Comparison of ENCODE assay signal across 8 cellular contexts in the genomic region with DNA sequence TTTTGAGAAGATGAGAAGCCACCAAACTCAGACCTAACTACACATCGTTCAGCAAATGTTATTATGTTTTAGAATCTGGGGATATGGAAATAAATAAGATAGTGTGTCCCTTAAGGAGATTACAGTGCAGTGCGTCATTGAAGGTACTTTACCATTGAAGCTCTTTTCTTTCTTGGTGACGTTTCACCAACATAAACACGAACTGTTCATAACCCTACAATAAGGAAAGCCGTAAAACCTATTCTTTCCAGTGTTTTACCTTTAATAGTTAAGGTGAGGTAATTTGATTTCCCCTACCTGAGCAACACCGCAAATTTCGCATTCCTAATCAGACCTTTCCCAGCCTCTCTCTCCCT. TPM values are rescaled to one million over a fixed set of nuclear protein-coding genes. Genes with fewer than 3 reads are reported as not detected.
DNase-seq lines count a peak whose midpoint lies in the region; ATAC-seq, FAIRE-seq and TF ChIP-seq lines count a peak whose summit lies in the region.

No MANE protein-coding gene starts in this region.

- no peak for TF ChIP-seq POLR2A in transverse colon (IDR thresholded peaks at IDR 0.05)
- no peak for TF ChIP-seq POLR2A in H54 (IDR thresholded peaks at IDR 0.05; ENCODE audit: low read depth, low read length)

- H3K9ac ChIP-seq in GM23248 = peak overlapping the region; percentile 96

- peak overlapping the region; percentile 90 for H3K27ac ChIP-seq in GM23248
- peak overlapping the region; percentile 89 to 94 (median 92) for H3K27ac ChIP-seq in transverse colon

- ATAC-seq in left colon (peak; percentile 69), GM18873 (IDR thresholded peaks at IDR 0.05; ENCODE audit: low FRiP score, unreplicated experiment) (no peak)

- peak overlapping the region; percentile 99 for H3K27ac Mint-ChIP-seq in activated T-helper 1 cell treated with anti-CD3 and anti-CD28 coated beads, Interleukin-12 subunit alpha, Interleukin-12 subunit beta, Interleukin-2, Interleukin-4 antibody, amounts not matched to agents 30 ng/mL and 10 ng/mL and 1 ng/mL, durations not matched to agents 14 hours and 24 hours and 36 hours

- H3K9me3 Mint-ChIP-seq in activated T-helper 1 cell treated with anti-CD3 and anti-CD28 coated beads, Interleukin-12 subunit alpha, Interleukin-12 subunit beta, Interleukin-2, Interleukin-4 antibody, amounts not matched to agents 30 ng/mL and 10 ng/mL and 1 ng/mL, durations not matched to agents 14 hours and 24 hours and 36 hours = no peaks in the 10 kb centered on the region

- peaks cover 9% of the 10 kb centered on the region; the same call in 1 of the 2 replicates for H3F3A ChIP-seq in GM23248 (ENCODE audit: insufficient read depth)

- peaks cover 20% of the 10 kb centered on the region for H3K27me3 Mint-ChIP-seq in activated T-helper 1 cell treated with anti-CD3 and anti-CD28 coated beads, Interleukin-12 subunit alpha, Interleukin-12 subunit beta, Interleukin-2, Interleukin-4 antibody, amounts not matched to agents 30 ng/mL and 10 ng/mL and 1 ng/mL, durations not matched to agents 14 hours and 24 hours and 36 hours (ENCODE audit: insufficient read depth)

- no peaks in the 10 kb centered on the region for H4K20me1 ChIP-seq in GM23248 (ENCODE audit: insufficient read depth)

- H3K4me3 ChIP-seq in AG10803 (ENCODE audit: low read length) = peak overlapping the region; percentile 96
- peak overlapping the region; percentile 98 for H3K4me3 ChIP-seq in GM23248
- H3K4me3 ChIP-seq in transverse colon = peak overlapping the region; percentile 64 to 78 (median 72)

- peaks cover 30% of the 10 kb centered on the region for H3K79me2 ChIP-seq in GM23248 (ENCODE audit: insufficient read depth)

- in situ Hi-C loops in GM23248 (cut with MboI) = no loop called here
- in situ Hi-C loops in transverse colon (cut with MboI; ENCODE audit: low pct_ligation_motif_present in 1 of 4, low pct_unique_long_range_greater_than_20kb in 1 of 4, low sequenced_read_pairs in 3 of 4) = no loop called here

- 11 to 12% methylated on average over 7 of the region's 7 CpGs for WGBS in GM23248 (ENCODE audit: low coverage in 1 of 2, low lambda C conversion rate in 2 of 2, missing lambda C conversion rate in 2 of 2), 2 experiments
- 12 to 22% methylated on average over 7 of the region's 7 CpGs for WGBS in transverse colon (ENCODE audit: low coverage in 1 of 2), 2 donors

- no peak for TF ChIP-seq EP300 in transverse colon (IDR thresholded peaks at IDR 0.05; ENCODE audit: low read depth)

- peaks cover 38% of the 10 kb centered on the region for H3K4me1 Mint-ChIP-seq in activated T-helper 1 cell treated with anti-CD3 and anti-CD28 coated beads, Interleukin-12 subunit alpha, Interleukin-12 subunit beta, Interleukin-2, Interleukin-4 antibody, amounts not matched to agents 30 ng/mL and 10 ng/mL and 1 ng/mL, durations not matched to agents 14 hours and 24 hours and 36 hours (ENCODE audit: low read depth)

- H3K36me3 ChIP-seq in GM23248 (ENCODE audit: low read depth) = peaks cover 25% of the 10 kb centered on the region
- H3K36me3 ChIP-seq in transverse colon = peaks cover 0 to 23% (median 11%) of the 10 kb centered on the region in 4 donors

- H3K4me3 Mint-ChIP-seq in activated T-helper 1 cell treated with anti-CD3 and anti-CD28 coated beads, Interleukin-12 subunit alpha, Interleukin-12 subunit beta, Interleukin-2, Interleukin-4 antibody, amounts not matched to agents 30 ng/mL and 10 ng/mL and 1 ng/mL, durations not matched to agents 14 hours and 24 hours and 36 hours = peak overlapping the region; percentile 97

- H3K9me2 ChIP-seq in GM23248 (ENCODE audit: insufficient read depth) = no peaks in the 10 kb centered on the region

- H3K9me3 ChIP-seq in GM23248 (ENCODE audit: low read depth) (no peaks in the 10 kb centered on the region), transverse colon (no peaks in the 10 kb centered on the region)

- intact Hi-C loops in activated T-helper 1 cell treated with anti-CD3 and anti-CD28 coated beads, Interleukin-12 subunit alpha, Interleukin-12 subunit beta, Interleukin-2, Interleukin-4 antibody, amounts not matched to agents 30 ng/mL and 10 ng/mL and 1 ng/mL, durations not matched to agents 14 hours and 24 hours and 36 hours (cut with micrococcal nuclease) = loop anchor here (1.0 to 10.0 kb wide), 10 partner anchors 51 to 999 kb away; partner anchors contain the start of genes ARHGEF3 and PDE12
- intact Hi-C loops in left colon (cut with DNase I, micrococcal nuclease) = no loop called here
- intact Hi-C loops in transverse colon (cut with DNase I; ENCODE audit: low total_unique reads) = no loop called here

- H3K27me3 ChIP-seq in GM23248 (replicated peaks; ENCODE audit: insufficient read depth) = 0 out of 2 replicates have a peak, but pooled peaks cover 8% of the 10 kb centered on the region
- H3K27me3 ChIP-seq in transverse colon = peaks cover 6% of the 10 kb centered on the region

- no peak for DNase-seq in AG10803 (ENCODE audit: low read depth)
- no peak for DNase-seq in GM23248
- DNase-seq in activated T-helper 1 cell treated with anti-CD3 and anti-CD28 coated beads, Interleukin-12 subunit alpha, Interleukin-12 subunit beta, Interleukin-2, Interleukin-4 antibody, amounts not matched to agents 30 ng/mL and 10 ng/mL and 1 ng/mL, durations not matched to agents 14 hours and 24 hours and 36 hours (ENCODE audit: low spot score) = no peak
- DNase-seq in left colon = no peak
- DNase-seq in transverse colon = no peak
- no peak for DNase-seq in NCI-H2171 treated with DMSO at 0.1 percent for 48 hours (lab: John Stamatoyannopoulos, UW)
- no peak for DNase-seq in H54 (ENCODE audit: insufficient read length, low spot score)

- peak overlapping the region; percentile 100 for H2AFZ ChIP-seq in GM23248

- FAIRE-seq in H54 (lab: Jason Lieb, UNC) = no peak

- TF ChIP-seq CTCF in AG10803 (conservative IDR thresholded peaks at IDR 0.05; ENCODE audit: low read length) (no peak), transverse colon (IDR thresholded peaks at IDR 0.05) (peak in 1 of 5 experiments; percentile 31)

- peaks cover 13% of the 10 kb centered on the region for H3K36me3 Mint-ChIP-seq in activated T-helper 1 cell treated with anti-CD3 and anti-CD28 coated beads, Interleukin-12 subunit alpha, Interleukin-12 subunit beta, Interleukin-2, Interleukin-4 antibody, amounts not matched to agents 30 ng/mL and 10 ng/mL and 1 ng/mL, durations not matched to agents 14 hours and 24 hours and 36 hours (ENCODE audit: low read depth)

- peaks cover 13% of the 10 kb centered on the region for H3K4me1 ChIP-seq in GM23248 (ENCODE audit: insufficient read depth)
- H3K4me1 ChIP-seq in transverse colon = peaks cover 8 to 21% (median 11%) of the 10 kb centered on the region in 4 donors

- H3K4me2 ChIP-seq in GM23248 (ENCODE audit: unreplicated experiment) = peak overlapping the region; percentile 98

RNA-seq across cellular contexts. Expression of gene CCDC66, which starts 0.8 kb away (rescaled TPM):
- total RNA-seq in GM23248 (2014; rRNA removed; shearing (Covaris generic)) = 8.2 and 13.2 TPM in 2 replicates
- 9.2 and 12.0 TPM in 2 replicates for polyA plus RNA-seq in GM23248 (2016; fragmentation: Nextera tagmentation; extraction: Ambion mirVana)
- 37.7 and 40.4 TPM in 2 replicates for total RNA-seq in activated T-helper 1 cell treated with anti-CD3 and anti-CD28 coated beads, Interleukin-12 subunit alpha, Interleukin-12 subunit beta, Interleukin-2, Interleukin-4 antibody, amounts not matched to agents 30 ng/mL and 10 ng/mL and 1 ng/mL, durations not matched to agents 14 hours and 24 hours and 36 hours
- total RNA-seq in left colon = 10 to 100 TPM; 13.5 to 20.2 TPM
- 10 to 100 TPM; 13.1 to 48.1 (median 21.4) TPM for total RNA-seq in transverse colon
